ENCODE assay signal across 8 cellular contexts in the genomic region with DNA sequence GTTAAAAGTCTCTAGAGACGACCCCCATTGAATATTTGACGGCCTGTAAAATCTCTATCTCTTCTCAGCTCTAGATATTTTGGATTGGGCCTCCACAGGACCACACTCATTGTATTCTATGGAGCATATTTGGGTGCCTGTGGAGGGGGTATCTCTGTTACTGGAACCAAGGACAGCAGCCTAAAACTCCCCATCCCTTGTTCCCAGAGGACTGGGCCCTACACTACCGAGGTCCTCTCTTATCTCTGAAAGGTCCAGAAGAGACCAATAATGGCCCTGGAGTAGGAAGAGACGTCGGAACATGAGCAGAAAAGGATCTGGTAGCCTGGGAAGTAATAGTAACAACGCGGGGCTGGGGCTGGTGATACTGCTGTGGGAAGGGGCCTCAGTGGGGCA. TPM values are rescaled to one million over a fixed set of nuclear protein-coding genes. Genes with fewer than 3 reads are reported as not detected.
A peak's percentile ranks its signal among the peaks of the same experiment; 100 is the strongest.
DNase-seq lines count a peak whose midpoint lies in the region; ATAC-seq and TF ChIP-seq lines count a peak whose summit lies in the region.

No MANE protein-coding gene starts in this region.

- H3K9me3 Mint-ChIP-seq in T-cell (no peaks in the 10 kb centered on the region), glutamatergic neuron (ENCODE audit: unreplicated experiment) (peaks cover 3% of the 10 kb centered on the region)

- H3K27ac ChIP-seq in skin epidermis = peak overlapping the region; percentile 43 to 99 (median 97)

- POLR2A ChIA-PET in T-cell (lab: Charles Lee) = interaction anchor here (0.6 to 1.7 kb wide), 6 partner anchors 13 to 190 kb away, joined by 3 to 8 read pairs (median 4); no protein-coding TSS in a partner anchor

- peak overlapping the region; percentile 72 to 94 (median 87) for H3K4me3 ChIP-seq in skin epidermis

- DNase-seq in T-cell = no peak
- DNase-seq in glutamatergic neuron = no peak
- DNase-seq in glomerular visceral epithelial cell (ENCODE audit: extremely low spot score) = no peak

- TF ChIP-seq CTCF in glutamatergic neuron (IDR thresholded peaks at IDR 0.05; ENCODE audit: partially characterized antibody, unreplicated experiment) = no peak

- H3K4me3 Mint-ChIP-seq in T-cell = peak overlapping the region; percentile 89 to 90 (median 89)
- peak overlapping the region; percentile 98 for H3K4me3 Mint-ChIP-seq in glutamatergic neuron (ENCODE audit: unreplicated experiment)

- H3K36me3 Mint-ChIP-seq in T-cell = peaks cover 26% of the 10 kb centered on the region
- no peaks in the 10 kb centered on the region for H3K36me3 Mint-ChIP-seq in glutamatergic neuron (ENCODE audit: unreplicated experiment)

- H3K4me1 Mint-ChIP-seq in T-cell (peaks cover 73 to 76% (median 75%) of the 10 kb centered on the region in 3 donors), glutamatergic neuron (ENCODE audit: low read depth, unreplicated experiment) (peaks cover 32% of the 10 kb centered on the region)

- ATAC-seq in GM21515 (IDR thresholded peaks at IDR 0.05; ENCODE audit: unreplicated experiment) (peak; percentile 2), T-cell (replicated peaks in 1 of 4) (no peak), GM18868 (IDR thresholded peaks at IDR 0.05; ENCODE audit: unreplicated experiment) (no peak), GM21786 (IDR thresholded peaks at IDR 0.05; ENCODE audit: unreplicated experiment) (no peak), GM19467 (IDR thresholded peaks at IDR 0.05; ENCODE audit: unreplicated experiment) (no peak)

- H3K27ac Mint-ChIP-seq in T-cell (peak overlapping the region; percentile 89 to 95), glutamatergic neuron (ENCODE audit: unreplicated experiment) (peak overlapping the region; percentile 98)

- H3K27me3 Mint-ChIP-seq in T-cell (no peaks in the 10 kb centered on the region), glutamatergic neuron (ENCODE audit: unreplicated experiment) (peaks cover 3% of the 10 kb centered on the region)

- CTCF ChIA-PET in T-cell (lab: Charles Lee) = interaction anchor here (0.8 to 2.6 kb wide), 7 partner anchors 18 to 191 kb away, joined by 3 to 15 read pairs (median 5); a partner anchor contains a TSS

RNA-seq across cellular contexts. Expression of a gene that starts 0.5 kb away (rescaled TPM):
- total RNA-seq in T-cell = 10 to 100 TPM; 38.7 to 53.4 (median 50.0) TPM
- 55.1 TPM for total RNA-seq in glutamatergic neuron (ENCODE audit: unreplicated experiment)

RNA-seq across cellular contexts. Expression of a gene that starts 0.6 kb away (rescaled TPM):
- total RNA-seq in T-cell (10 to 100 TPM; 17.4 to 23.3 (median 21.8) TPM), glutamatergic neuron (ENCODE audit: unreplicated experiment) (20.1 TPM)

RNA-seq across cellular contexts. Expression of a gene that starts 29.2 kb away (rescaled TPM):
- total RNA-seq in T-cell (10 to 100 TPM; 63.0 to 91.8 (median 75.2) TPM), glutamatergic neuron (ENCODE audit: unreplicated experiment) (39.9 TPM)

RNA-seq across cellular contexts. Expression of a gene that starts 54.0 kb away (rescaled TPM):
- 1 to 10 TPM; 1.9 to 5.3 (median 4.3) TPM for total RNA-seq in T-cell
- 19.0 TPM for total RNA-seq in glutamatergic neuron (ENCODE audit: unreplicated experiment)
